In genomic region chr4:120760047-120760446, GRCh38 we compare ENCODE assay signal across 21 cellular contexts.
"Had no signal": no experiment of that assay in that cellular context is flagged by ENCODE, and none has a peak within 500 bp of the region (broad histone marks: within the 10 kb centered on the region; RNA-seq: fewer than 3 reads in every experiment).

No MANE protein-coding gene starts in this region.

- H3K9me3 ChIP-seq: gastrocnemius medialis, lower lobe of right lung, mucosa of descending colon, neutrophil, pancreas, right lobe of liver, transverse colon, vagina had no signal

- H3K27ac Mint-ChIP-seq: effector memory CD8-positive, alpha-beta T cell; naive B cell; natural killer cell treated with Interleukin-12 subunit alpha and Interleukin-12 subunit beta and Interleukin-15 and Interleukin-18, amount 100 ng/mL, for 72 hours; stimulated activated naive B cell treated with anti-CD40 and anti-IgM and Interleukin-4, amounts not matched to agents 10 μg/mL and 1 μg/mL and 100 μg/mL, for 72 hours; stimulated activated naive CD8-positive, alpha-beta T cell treated with anti-CD3 and anti-CD28 coated beads, Interleukin-15, Interleukin-2, amounts not matched to agents 100 ng/mL and 50 ng/mL, for 24 hours had no signal

- H3K9me3 Mint-ChIP-seq: stimulated activated naive CD8-positive, alpha-beta T cell treated with anti-CD3 and anti-CD28 coated beads, Interleukin-15, Interleukin-2, amounts not matched to agents 100 ng/mL and 50 ng/mL, for 24 hours had no signal

- H3K4me3 ChIP-seq: gastrocnemius medialis, lower lobe of right lung, mucosa of descending colon, pancreas, right lobe of liver, transverse colon, vagina had no signal

- H3K36me3 Mint-ChIP-seq: naive B cell; natural killer cell treated with Interleukin-12 subunit alpha and Interleukin-12 subunit beta and Interleukin-15 and Interleukin-18, amount 100 ng/mL, for 72 hours; stimulated activated naive B cell treated with anti-CD40 and anti-IgM and Interleukin-4, amounts not matched to agents 10 μg/mL and 1 μg/mL and 100 μg/mL, for 72 hours had no signal

- H3K4me1 Mint-ChIP-seq: naive B cell; stimulated activated naive B cell treated with anti-CD40 and anti-IgM and Interleukin-4, amounts not matched to agents 10 μg/mL and 1 μg/mL and 100 μg/mL, for 72 hours had no signal

- H3K27me3 Mint-ChIP-seq: naive B cell; stimulated activated naive B cell treated with anti-CD40 and anti-IgM and Interleukin-4, amounts not matched to agents 10 μg/mL and 1 μg/mL and 100 μg/mL, for 72 hours; stimulated activated naive CD8-positive, alpha-beta T cell treated with anti-CD3 and anti-CD28 coated beads, Interleukin-15, Interleukin-2, amounts not matched to agents 100 ng/mL and 50 ng/mL, for 24 hours had no signal

- DNase-seq: cortex of kidney; effector memory CD8-positive, alpha-beta T cell; foreskin fibroblast; gastrocnemius medialis; head of caudate nucleus; left ventricle myocardium superior; lower lobe of right lung; mucosa of descending colon; naive B cell; pancreas; right lobe of liver; small intestine; stimulated activated CD4-positive, alpha-beta T cell treated with anti-CD3 and anti-CD28 coated beads, Interleukin-15, amount 100 ng/mL, for 24 hours; stimulated activated CD4-positive, alpha-beta T cell treated with anti-CD3 and anti-CD28 coated beads, Interleukin-2, amount 100 ng/mL, for 48 hours; stimulated activated naive B cell treated with anti-CD40 and anti-IgM and Interleukin-4, amounts not matched to agents 10 μg/mL and 1 μg/mL and 100 μg/mL, for 72 hours; transverse colon had no signal

- H3K4me3 Mint-ChIP-seq: effector memory CD8-positive, alpha-beta T cell; naive B cell; natural killer cell treated with Interleukin-12 subunit alpha and Interleukin-12 subunit beta and Interleukin-15 and Interleukin-18, amount 100 ng/mL, for 72 hours; neural crest cell; stimulated activated naive B cell treated with anti-CD40 and anti-IgM and Interleukin-4, amounts not matched to agents 10 μg/mL and 1 μg/mL and 100 μg/mL, for 72 hours; stimulated activated naive CD8-positive, alpha-beta T cell treated with anti-CD3 and anti-CD28 coated beads, Interleukin-15, Interleukin-2, amounts not matched to agents 100 ng/mL and 50 ng/mL, for 24 hours had no signal

- H3K4me1 ChIP-seq: gastrocnemius medialis, lower lobe of right lung, pancreas, right lobe of liver, vagina had no signal

- H3K36me3 ChIP-seq: gastrocnemius medialis, lower lobe of right lung, pancreas, right lobe of liver, transverse colon, vagina had no signal

- H3K27me3 ChIP-seq: gastrocnemius medialis, neutrophil, pancreas, right lobe of liver, transverse colon, vagina had no signal

- H3K27ac ChIP-seq: gastrocnemius medialis, lower lobe of right lung, neutrophil, pancreas, right lobe of liver, transverse colon, vagina had no signal

- ATAC-seq: effector memory CD8-positive, alpha-beta T cell; gastrocnemius medialis; left ventricle myocardium superior; lower lobe of right lung; mucosa of descending colon; natural killer cell treated with Interleukin-12 subunit alpha and Interleukin-12 subunit beta and Interleukin-15 and Interleukin-18, amount 100 ng/mL, for 72 hours; pancreas; right lobe of liver; stimulated activated naive B cell treated with anti-CD40 and anti-IgM and Interleukin-4, amounts not matched to agents 10 μg/mL and 1 μg/mL and 100 μg/mL, for 72 hours had no signal
